In the genomic region with DNA sequence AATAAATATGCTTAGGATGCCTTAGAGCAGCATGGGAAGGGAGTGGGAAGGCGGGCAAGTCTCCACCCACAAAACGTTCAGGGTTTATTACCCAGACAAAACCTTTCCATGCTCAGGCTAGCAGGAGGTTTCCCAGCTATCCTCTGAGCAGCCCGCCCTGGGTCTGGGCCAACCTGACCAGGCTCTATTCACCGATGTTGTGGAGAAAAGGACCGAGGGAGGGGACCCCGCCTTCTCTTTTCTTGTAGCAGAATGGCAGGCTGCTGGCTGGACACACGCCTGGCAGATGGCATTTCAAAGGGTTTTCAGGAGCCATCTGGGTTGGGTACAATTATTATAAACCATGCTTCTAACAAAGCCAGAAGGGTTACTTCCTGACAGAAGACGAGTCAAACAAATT, we compare ENCODE assay signal across 16 cellular contexts.
A peak's percentile ranks its signal among the peaks of the same experiment; 100 is the strongest.
DNase-seq lines count a peak whose midpoint lies in the region; ATAC-seq and TF ChIP-seq lines count a peak whose summit lies in the region.
"Had no signal": no experiment of that assay in that cellular context is flagged by ENCODE, and none has a peak within 500 bp of the region (broad histone marks: within the 10 kb centered on the region; RNA-seq: fewer than 3 reads in every experiment).

No MANE protein-coding gene starts in this region.

- DNase-seq in D341Med (ENCODE audit: low spot score): peak; percentile 31
- peak; percentile 55 for DNase-seq in NCI-H2081 treated with DMSO at 0.1 percent for 48 hours (lab: John Stamatoyannopoulos, UW)
- DNase-seq in astrocyte of the hippocampus (ENCODE audit: low read depth, low spot score): peak; percentile 42
- DNase-seq in nephron progenitor cell: no peak
- no peak for DNase-seq in stimulated activated CD4-positive, alpha-beta T cell treated with anti-CD3 and anti-CD28 coated beads, Interleukin-4, amount 100 ng/mL, for 24 hours
- DNase-seq in HEK293T (ENCODE audit: extremely low spot score): no peak
- DNase-seq: activated gamma-delta T cell; aorta; dermis blood vessel endothelial cell; MG63; NCI-H510A treated with DMSO at 0.1 percent for 48 hours; stimulated activated CD8-positive, alpha-beta memory T cell treated with anti-CD3 and anti-CD28 coated beads, Interleukin-4, amount 100 ng/mL, for 48 hours; T-helper 17 cell had no signal

- peaks cover 6% of the 10 kb centered on the region for H3K36me3 Mint-ChIP-seq in nephron progenitor cell (ENCODE audit: low read depth)

- H3K4me1 Mint-ChIP-seq in nephron progenitor cell: peaks cover 77% of the 10 kb centered on the region
- H3K4me1 Mint-ChIP-seq: T-helper 17 cell had no signal

- no peaks in the 10 kb centered on the region for H3K9me3 Mint-ChIP-seq in nephron progenitor cell

- no peak for TF ChIP-seq CTCF in nephron progenitor cell (IDR thresholded peaks at IDR 0.05)

- POLR2A ChIA-PET in HEK293T (lab: Yijun Ruan, JAX): interaction anchor here (1.1 kb wide), 1 partner anchor 11 kb away, joined by 4 read pairs; no protein-coding TSS in a partner anchor

- H3K27ac Mint-ChIP-seq in nephron progenitor cell: peak overlapping the region; percentile 88
- H3K27ac Mint-ChIP-seq: T-helper 17 cell had no signal

- CTCF ChIA-PET in HEK293T (lab: Yijun Ruan, JAX): no interaction called here

- no peak for ATAC-seq in GM21367 (IDR thresholded peaks at IDR 0.05; ENCODE audit: unreplicated experiment)
- no peak for ATAC-seq in GM21717 (IDR thresholded peaks at IDR 0.05; ENCODE audit: unreplicated experiment)
- ATAC-seq: sciatic nerve, T-helper 17 cell had no signal

- H3K4me3 Mint-ChIP-seq in nephron progenitor cell: peak overlapping the region; percentile 45
- H3K4me3 Mint-ChIP-seq: T-helper 17 cell had no signal

- H3K27me3 Mint-ChIP-seq in nephron progenitor cell (ENCODE audit: low read depth, poor library complexity): peaks cover 3% of the 10 kb centered on the region
- H3K27me3 Mint-ChIP-seq: T-helper 17 cell had no signal

TF ChIP-seq in HEK293T, 16 proteins besides CTCF, POLR2A, EP300 and RAD21:
- TF ChIP-seq LEF1 (IDR thresholded peaks at IDR 0.05; ENCODE audit: borderline replicate concordance): no peak

Comparison
In these comparisons a context has a peak if more than half of its experiments do, and no peak if none do; other contexts are left out.
1. DNase-seq: peak in D341Med (single experiment), NCI-H2081 treated with DMSO at 0.1 percent for 48 hours (single experiment) and astrocyte of the hippocampus (single experiment); none in nephron progenitor cell (single experiment), stimulated activated CD4-positive, alpha-beta T cell treated with anti-CD3 and anti-CD28 coated beads, Interleukin-4, amount 100 ng/mL, for 24 hours (single experiment) and HEK293T (single experiment).